ENCODE assay signal across 27 cellular contexts in the genomic region with DNA sequence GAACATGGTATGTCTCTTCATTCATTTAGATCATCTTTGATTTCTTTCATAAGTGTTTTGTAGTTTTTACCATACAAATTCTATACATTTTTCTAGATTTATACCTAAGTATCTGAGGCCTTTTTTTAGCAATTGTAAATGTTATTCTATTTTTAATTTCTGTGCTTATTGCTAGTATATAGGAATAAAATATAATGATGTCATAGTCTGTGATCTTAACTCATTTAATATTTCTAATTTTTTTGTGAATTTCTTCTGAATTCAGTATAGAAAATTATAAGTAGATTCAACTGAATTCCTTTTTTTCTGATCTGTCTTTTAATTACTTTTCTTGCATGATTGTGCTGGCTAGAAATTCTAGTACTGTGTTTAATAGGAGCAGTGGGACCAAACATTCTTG.
"Had no signal": no experiment of that assay in that cellular context is flagged by ENCODE, and none has a peak within 500 bp of the region (broad histone marks: within the 10 kb centered on the region; RNA-seq: fewer than 3 reads in every experiment).

No MANE protein-coding gene starts in this region.

- H3K27ac ChIP-seq: stomach, suprapubic skin, testis, thoracic aorta, thyroid gland, tibial artery, tibial nerve, transverse colon, upper lobe of left lung, upper lobe of right lung, uterus, vagina had no signal

- H3K36me3 ChIP-seq: stomach, suprapubic skin, thoracic aorta, thyroid gland, tibial artery, tibial nerve, transverse colon, upper lobe of left lung, upper lobe of right lung, uterus, vagina had no signal

- H3K4me1 ChIP-seq: stomach, suprapubic skin, testis, thyroid gland, tibial artery, tibial nerve, transverse colon, upper lobe of left lung, upper lobe of right lung, uterus, vagina had no signal

- H3K9me3 ChIP-seq: suprapubic skin, testis, thoracic aorta, thyroid gland, tibial artery, transverse colon, upper lobe of left lung, upper lobe of right lung, uterus, vagina had no signal

- H3K27me3 ChIP-seq: stomach, suprapubic skin, testis, thyroid gland, tibial artery, tibial nerve, transverse colon, upper lobe of left lung, upper lobe of right lung, uterus, vagina had no signal

- FAIRE-seq: urothelium cell line had no signal

- DNase-seq: stimulated activated CD4-positive, alpha-beta T cell treated with anti-CD3 and anti-CD28 coated beads, Interleukin-2, amount 100 ng/mL, for 48 hours; stimulated activated CD4-positive, alpha-beta T cell treated with anti-CD3 and anti-CD28 coated beads, Interleukin-4, amount 100 ng/mL, for 1 hour; stimulated activated CD4-positive, alpha-beta T cell treated with anti-CD3 and anti-CD28 coated beads, Interleukin-4, amount 100 ng/mL, for 24 hours; stimulated activated CD4-positive, alpha-beta T cell treated with anti-CD3 and anti-CD28 coated beads, Interleukin-4, amount 100 ng/mL, for 4 hours; stimulated activated CD8-positive, alpha-beta memory T cell treated with anti-CD3 and anti-CD28 coated beads, Interleukin-4, amount 100 ng/mL, for 48 hours; stimulated activated naive B cell treated with anti-CD40 and anti-IgM and Interleukin-4, amounts not matched to agents 10 μg/mL and 1 μg/mL and 100 μg/mL, for 72 hours; stimulated activated naive CD4-positive, alpha-beta T cell; stimulated activated naive CD4-positive, alpha-beta T cell treated with Interleukin-2 at 50 U/mL for 16 hours; stimulated activated naive CD8-positive, alpha-beta T cell treated with anti-CD3 and anti-CD28 coated beads, Interleukin-15, amount 100 ng/mL, for 72 hours; stimulated activated naive CD8-positive, alpha-beta T cell treated with anti-CD3 and anti-CD28 coated beads, Interleukin-15, Interleukin-2, amounts not matched to agents 100 U/mL and 50 U/mL, for 24 hours; stomach; substantia nigra; testis; thyroid gland; tibial artery; transverse colon; trophoblast cell; upper lobe of left lung; upper lobe of right lung; uterus had no signal

- ATAC-seq: stimulated activated effector memory CD8-positive, alpha-beta T cell treated with anti-CD3 and anti-CD28 coated beads, Interleukin-12 subunit alpha, Interleukin-12 subunit beta, amount 100 ng/mL, for 72 hours; stimulated activated memory B cell treated with anti-CD40 and anti-IgM and Interleukin-4, amounts not matched to agents 10 μg/mL and 1 μg/mL and 100 μg/mL, for 72 hours; stimulated activated naive B cell treated with anti-CD40 and anti-IgM and Interleukin-4, amounts not matched to agents 10 μg/mL and 1 μg/mL and 100 μg/mL, for 72 hours; stimulated activated naive CD8-positive, alpha-beta T cell treated with anti-CD3 and anti-CD28 coated beads, Interleukin-15, amount 100 ng/mL, for 72 hours; stimulated activated naive CD8-positive, alpha-beta T cell treated with anti-CD3 and anti-CD28 coated beads, Interleukin-15, Interleukin-2, amounts not matched to agents 100 U/mL and 50 U/mL, for 24 hours; upper lobe of right lung had no signal

- H3K4me3 ChIP-seq: stomach, suprapubic skin, testis, thoracic aorta, thyroid gland, tibial artery, tibial nerve, transverse colon, upper lobe of left lung, upper lobe of right lung, uterus, vagina had no signal
